13 cellular contexts compared by ENCODE assay signal in the genomic region with DNA sequence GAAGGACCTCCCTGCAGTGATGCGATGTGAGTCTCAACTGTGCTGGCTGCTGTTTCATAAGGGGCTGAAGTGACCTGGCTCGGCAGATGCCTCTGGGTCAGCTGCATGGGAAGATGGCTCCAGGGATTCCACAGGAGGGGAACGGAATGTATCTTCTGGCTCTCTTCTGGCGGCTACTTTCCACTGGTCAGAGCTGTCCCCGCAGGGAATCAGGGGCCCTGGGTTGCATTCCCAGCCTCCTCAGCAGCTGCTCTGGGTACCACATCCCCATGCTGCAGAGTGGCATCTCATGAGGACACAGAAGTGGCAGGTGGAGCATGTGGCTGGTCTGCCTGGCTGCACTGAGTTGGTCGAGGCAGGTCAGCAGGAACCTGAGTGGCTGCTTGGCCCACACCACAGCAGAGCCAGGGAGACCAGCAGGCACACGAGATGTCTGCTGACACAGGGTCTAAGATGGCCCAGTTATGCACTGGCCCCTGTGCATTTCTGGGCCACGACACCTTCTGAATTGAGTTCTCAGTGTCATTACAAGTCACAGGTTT. TPM values are rescaled to one million over a fixed set of nuclear protein-coding genes. Genes with fewer than 3 reads are reported as not detected.
DNase-seq lines count a peak whose midpoint lies in the region; TF ChIP-seq lines count a peak whose summit lies in the region.
"Had no signal": no experiment of that assay in that cellular context is flagged by ENCODE, and none has a peak within 500 bp of the region (broad histone marks: within the 10 kb centered on the region; RNA-seq: fewer than 3 reads in every experiment).

No MANE protein-coding gene starts in this region.

- peaks cover 2 to 17% of the 10 kb centered on the region in 2 donors for H3K9me3 ChIP-seq in neuronal stem cell (replicated peaks in 1 of 2; ENCODE audit: control insufficient read depth in 2 of 2, insufficient read depth in 1 of 2, low read depth in 1 of 2, low read length in 2 of 2)
- peaks cover 0 to 37% (median 26%) of the 10 kb centered on the region in 8 donors for H3K9me3 ChIP-seq in spleen
- peaks cover 0 to 6% (median 0%) of the 10 kb centered on the region in 4 donors for H3K9me3 ChIP-seq in Peyer's patch

- H3K18ac ChIP-seq in neuronal stem cell (ENCODE audit: low read length): peak overlapping the region; percentile 80

- no peaks in the 10 kb centered on the region for H3K36me3 ChIP-seq in H7 (replicated peaks; ENCODE audit: control insufficient read depth, insufficient read depth, low read length)
- H3K36me3 ChIP-seq in neuronal stem cell (replicated peaks in 1 of 2; ENCODE audit: control insufficient read depth in 2 of 2, insufficient read depth in 2 of 2, low read length in 2 of 2): no peaks in the 10 kb centered on the region
- H3K36me3 ChIP-seq in spleen: no peaks in the 10 kb centered on the region
- H3K36me3 ChIP-seq in Peyer's patch: no peaks in the 10 kb centered on the region
- no peaks in the 10 kb centered on the region for H3K36me3 ChIP-seq in brain microvascular endothelial cell (replicated peaks)
- H3K36me3 ChIP-seq: BLaER1 treated with 17β-estradiol and CSF1 and Interleukin-3, amounts not matched to agents 10 nM and 100 nM; HAP-1 had no signal

- H3K14ac ChIP-seq in neuronal stem cell (ENCODE audit: low read length): no peak overlapping the region

- H2BK12ac ChIP-seq in neuronal stem cell (ENCODE audit: low read length): no peak overlapping the region

- TF ChIP-seq POLR2A in spleen (IDR thresholded peaks at IDR 0.05) (no peak), Peyer's patch (IDR thresholded peaks at IDR 0.05) (no peak)

- TF ChIP-seq CTCF in coronary artery (IDR thresholded peaks at IDR 0.05) (no peak), spleen (IDR thresholded peaks at IDR 0.05 in 8 of 11, conservative IDR thresholded peaks at IDR 0.05 in 3 of 11) (no peak), Peyer's patch (IDR thresholded peaks at IDR 0.05) (no peak), brain microvascular endothelial cell (IDR thresholded peaks at IDR 0.05; ENCODE audit: low read depth, low read length, missing control alignments) (no peak)

- intact Hi-C loops in spleen (cut with DNase I; ENCODE audit: low total_unique reads): no loop called here

- H3K4me3 ChIP-seq in H7 (ENCODE audit: insufficient read depth, low read depth, low read length) (no peak overlapping the region), coronary artery (no peak overlapping the region), neuronal stem cell (ENCODE audit: low read length in 2 of 2) (no peak overlapping the region), spleen (no peak overlapping the region), Peyer's patch (no peak overlapping the region), brain microvascular endothelial cell (ENCODE audit: low read depth, low read length) (no peak overlapping the region)
- H3K4me3 ChIP-seq: BLaER1 treated with 17β-estradiol and CSF1 and Interleukin-3, amounts not matched to agents 10 nM and 100 nM; GM23338; HAP-1 had no signal

- H2AFZ ChIP-seq in neuronal stem cell (ENCODE audit: low read length): no peak overlapping the region
- H2AFZ ChIP-seq: GM23338 had no signal

- no peak overlapping the region for H2BK5ac ChIP-seq in neuronal stem cell (ENCODE audit: low read length)

- H3K4ac ChIP-seq in neuronal stem cell (ENCODE audit: low read length): no peak overlapping the region

- WGBS in neuronal stem cell (ENCODE audit: extremely low coverage in 2 of 2, insufficient read length in 2 of 2, insufficient replicate concordance in 1 of 2), 2 donors: no CpG with 5 or more reads among the region's 8 CpGs
- WGBS in spleen, 5 donors: 71 to 94% (median 87%) methylated on average over 7 to 8 of the region's 8 CpGs

- no peak overlapping the region for H2BK120ac ChIP-seq in neuronal stem cell (ENCODE audit: low read depth, low read length)

- no peaks in the 10 kb centered on the region for H3K27me3 ChIP-seq in H7 (ENCODE audit: control insufficient read depth, insufficient read depth, low read length)
- peaks cover 0 to 4% (median 0%) of the 10 kb centered on the region in 3 experiments for H3K27me3 ChIP-seq in neuronal stem cell (ENCODE audit: control insufficient read depth in 3 of 3, insufficient read depth in 3 of 3, low read depth in 1 of 3, low read length in 3 of 3)
- H3K27me3 ChIP-seq in spleen (replicated peaks in 1 of 7): peaks cover 0 to 31% (median 0%) of the 10 kb centered on the region in 7 donors
- H3K27me3 ChIP-seq in Peyer's patch: no peaks in the 10 kb centered on the region
- H3K27me3 ChIP-seq in brain microvascular endothelial cell (replicated peaks): no peaks in the 10 kb centered on the region
- H3K27me3 ChIP-seq: BLaER1 treated with 17β-estradiol and CSF1 and Interleukin-3, amounts not matched to agents 10 nM and 100 nM had no signal

- H3K4me1 ChIP-seq in neuronal stem cell (ENCODE audit: control insufficient read depth in 2 of 2, insufficient read depth in 1 of 2, low read depth in 1 of 2, low read length in 2 of 2) (peaks cover 3 to 9% of the 10 kb centered on the region in 2 donors), spleen (no peaks in the 10 kb centered on the region), Peyer's patch (no peaks in the 10 kb centered on the region)
- H3K4me1 ChIP-seq: BLaER1 treated with 17β-estradiol and CSF1 and Interleukin-3, amounts not matched to agents 10 nM and 100 nM had no signal

- in situ Hi-C loops in brain microvascular endothelial cell (cut with HindIII; ENCODE audit: low pct_ligation_motif_present, low sequenced_read_pairs): no loop called here

- peak overlapping the region; percentile 13 for H2AK5ac ChIP-seq in neuronal stem cell (ENCODE audit: low read depth, low read length)

- H3K9ac ChIP-seq in neuronal stem cell (ENCODE audit: low read depth, low read length, poor library complexity): no peak overlapping the region
- H3K9ac ChIP-seq: BLaER1 treated with 17β-estradiol and CSF1 and Interleukin-3, amounts not matched to agents 10 nM and 100 nM had no signal

- H4K8ac ChIP-seq in neuronal stem cell (ENCODE audit: low read depth, low read length): no peak overlapping the region

- no peak overlapping the region for H4K91ac ChIP-seq in neuronal stem cell (ENCODE audit: low read depth, low read length, poor library complexity)

- H3K79me1 ChIP-seq in neuronal stem cell (ENCODE audit: low read depth, low read length): no peaks in the 10 kb centered on the region

- H3K27ac ChIP-seq in coronary artery: no peak overlapping the region
- H3K27ac ChIP-seq in neuronal stem cell (replicated peaks; ENCODE audit: low read length): no peak overlapping the region
- no peak overlapping the region for H3K27ac ChIP-seq in spleen
- H3K27ac ChIP-seq in Peyer's patch: no peak overlapping the region
- no peak overlapping the region for H3K27ac ChIP-seq in brain microvascular endothelial cell
- H3K27ac ChIP-seq: BLaER1 treated with 17β-estradiol and CSF1 and Interleukin-3, amounts not matched to agents 10 nM and 100 nM had no signal

- no peak overlapping the region for H3K4me2 ChIP-seq in neuronal stem cell (ENCODE audit: insufficient read depth, low read length, poor library complexity, severe bottlenecking)
- H3K4me2 ChIP-seq: BLaER1 treated with 17β-estradiol and CSF1 and Interleukin-3, amounts not matched to agents 10 nM and 100 nM; GM23338 had no signal

- DNase-seq in H7: peak; percentile 26
- DNase-seq in coronary artery (ENCODE audit: low spot score): peak; percentile 40
- no peak for DNase-seq in neuronal stem cell (ENCODE audit: low spot score)
- peak; percentile 32 for DNase-seq in spleen
- DNase-seq in NCI-H82 treated with DMSO at 0.1 percent for 48 hours (lab: John Stamatoyannopoulos, UW; ENCODE audit: unreplicated experiment): no peak
- no peak for DNase-seq in Peyer's patch
- no peak for DNase-seq in brain microvascular endothelial cell
- DNase-seq: ACHN; CD4-positive, CD25-positive, alpha-beta regulatory T cell; DMS 273 treated with DMSO at 0.1 percent for 48 hours had no signal

- H3K23ac ChIP-seq in neuronal stem cell (ENCODE audit: low read depth, low read length, poor library complexity): no peak overlapping the region

- peak overlapping the region; percentile 20 for H2BK15ac ChIP-seq in neuronal stem cell (ENCODE audit: low read length)

RNA-seq across cellular contexts. Expression of a gene that starts 42.8 kb away (rescaled TPM):
- 25.4 and 26.9 TPM in 2 replicates for total RNA-seq in H7 (2014; rRNA removed; shearing (Covaris generic))
- polyA plus RNA-seq in neuronal stem cell (2013, experiment 1 of 2): 33.3 TPM
- polyA plus RNA-seq in neuronal stem cell (2013, experiment 2 of 2): 32.4 TPM
- total RNA-seq in spleen (10 to 100 TPM; 24.1 to 37.0 (median 28.8) TPM), Peyer's patch (10 to 100 TPM; 25.6 to 76.4 (median 47.6) TPM)
- polyA plus RNA-seq in spleen: 10 to 100 TPM; 10.5 to 23.2 (median 19.3) TPM

Comparison
In these comparisons a context has a peak if more than half of its experiments do, and no peak if none do; other contexts are left out.
1. DNase-seq: peak in H7 (single experiment), coronary artery (single experiment) and spleen (single experiment); none in neuronal stem cell (single experiment), NCI-H82 treated with DMSO at 0.1 percent for 48 hours (single experiment), Peyer's patch (0 of 3) and brain microvascular endothelial cell (single experiment).